ENCODE assay signal across 34 cellular contexts in the genomic region with DNA sequence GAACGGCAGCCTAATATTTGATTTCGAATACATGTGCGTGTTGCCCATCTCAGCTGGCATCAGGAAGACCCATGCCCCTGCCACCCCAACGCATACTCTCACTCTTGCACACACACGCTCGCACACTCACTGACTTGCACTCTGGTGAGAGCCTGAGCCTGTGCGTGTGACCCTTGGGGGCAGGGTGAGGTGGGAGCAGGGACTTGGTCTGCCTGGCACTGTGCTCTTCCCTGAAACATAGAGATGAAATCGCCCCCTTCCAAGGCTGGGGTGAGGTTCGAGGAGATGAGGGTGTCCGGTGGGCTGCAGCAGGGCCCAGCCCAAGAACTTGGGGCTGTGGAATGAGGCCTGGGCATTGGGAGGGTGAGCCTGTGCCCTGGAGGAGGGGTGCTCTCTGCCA. TPM values are rescaled to one million over a fixed set of nuclear protein-coding genes. Genes with fewer than 3 reads are reported as not detected.
"Had no signal": no experiment of that assay in that cellular context is flagged by ENCODE, and none has a peak within 500 bp of the region (broad histone marks: within the 10 kb centered on the region; RNA-seq: fewer than 3 reads in every experiment).

No MANE protein-coding gene starts in this region.

- H3K27ac Mint-ChIP-seq: stimulated activated memory B cell treated with anti-CD40 and anti-IgM and Interleukin-4, amounts not matched to agents 10 μg/mL and 1 μg/mL and 100 μg/mL, for 72 hours; type B pancreatic cell had no signal

- H3K27ac ChIP-seq: dorsolateral prefrontal cortex, epithelial cell of prostate, gastrocnemius medialis, left lung, neutrophil, psoas muscle, sigmoid colon, testis, tibial artery had no signal

- H3K4me3 Mint-ChIP-seq: naive thymus-derived CD8-positive, alpha-beta T cell; nephron progenitor cell; stimulated activated memory B cell treated with anti-CD40 and anti-IgM and Interleukin-4, amounts not matched to agents 10 μg/mL and 1 μg/mL and 100 μg/mL, for 72 hours; type B pancreatic cell had no signal

- H3K4me1 Mint-ChIP-seq: naive thymus-derived CD8-positive, alpha-beta T cell; stimulated activated memory B cell treated with anti-CD40 and anti-IgM and Interleukin-4, amounts not matched to agents 10 μg/mL and 1 μg/mL and 100 μg/mL, for 72 hours had no signal

- H3K9me3 Mint-ChIP-seq: type B pancreatic cell had no signal

- H3K4me1 ChIP-seq: gastrocnemius medialis, left lung, psoas muscle, sigmoid colon, tibial artery had no signal

- FAIRE-seq: colon, keratinocyte had no signal

- DNase-seq: effector CD4-positive, alpha-beta T cell; foreskin fibroblast; gastrocnemius medialis; left cardiac atrium; left lung; mesendoderm; naive thymus-derived CD8-positive, alpha-beta T cell; nephron progenitor cell; posterior cingulate gyrus; right cardiac atrium; sigmoid colon; stimulated activated CD4-positive, alpha-beta T cell treated with anti-CD3 and anti-CD28 coated beads, Interleukin-4, amount 100 ng/mL, for 4 hours; stimulated activated naive CD8-positive, alpha-beta T cell treated with anti-CD3 and anti-CD28 coated beads, Interleukin-15, Interleukin-2, amounts not matched to agents 100 U/mL and 50 U/mL, for 24 hours; substantia nigra; testis had no signal

- H3K36me3 ChIP-seq: gastrocnemius medialis, left lung, neutrophil, sigmoid colon, tibial artery had no signal

- H3K4me3 ChIP-seq: dorsolateral prefrontal cortex, gastrocnemius medialis, left lung, psoas muscle, sigmoid colon, testis, tibial artery had no signal

- H3K9me3 ChIP-seq: gastrocnemius medialis, left lung, neutrophil, psoas muscle, sigmoid colon, testis, tibial artery had no signal

- H3K36me3 Mint-ChIP-seq: naive thymus-derived CD8-positive, alpha-beta T cell; stimulated activated memory B cell treated with anti-CD40 and anti-IgM and Interleukin-4, amounts not matched to agents 10 μg/mL and 1 μg/mL and 100 μg/mL, for 72 hours; type B pancreatic cell had no signal

- ATAC-seq: esophagus mucosa; gastrocnemius medialis; left cardiac atrium; left lung; naive thymus-derived CD8-positive, alpha-beta T cell; psoas muscle; right cardiac atrium; stimulated activated memory B cell treated with anti-CD40 and anti-IgM and Interleukin-4, amounts not matched to agents 10 μg/mL and 1 μg/mL and 100 μg/mL, for 72 hours; stimulated activated naive CD8-positive, alpha-beta T cell treated with anti-CD3 and anti-CD28 coated beads, Interleukin-15, Interleukin-2, amounts not matched to agents 100 U/mL and 50 U/mL, for 24 hours had no signal

- H3K27me3 ChIP-seq: neutrophil, testis had no signal

RNA-seq across cellular contexts. Expression of a gene that starts 1.2 kb away (rescaled TPM):
- total RNA-seq: cerebellum; esophagus mucosa; gastrocnemius medialis; glomerular endothelial cell; left cardiac atrium; left lung; lower leg skin; lung microvascular endothelial cell; myocyte; naive thymus-derived CD8-positive, alpha-beta T cell; psoas muscle; renal cortical epithelial cell; right cardiac atrium; sigmoid colon; skeletal muscle tissue; urinary bladder had no signal
- polyA plus RNA-seq: keratinocyte; naive thymus-derived CD8-positive, alpha-beta T cell; psoas muscle; right cardiac atrium; sigmoid colon; urinary bladder had no signal

RNA-seq across cellular contexts. Expression of a gene that starts 24.9 kb away (rescaled TPM):
- total RNA-seq: cerebellum; dorsolateral prefrontal cortex; esophagus mucosa; gastrocnemius medialis; glomerular endothelial cell; left cardiac atrium; left lung; lower leg skin; lung microvascular endothelial cell; myocyte; naive thymus-derived CD8-positive, alpha-beta T cell; omental fat pad; psoas muscle; renal cortical epithelial cell; right cardiac atrium; sigmoid colon; skeletal muscle tissue; urinary bladder had no signal
- polyA plus RNA-seq: keratinocyte; naive thymus-derived CD8-positive, alpha-beta T cell; psoas muscle; right cardiac atrium; sigmoid colon; urinary bladder had no signal

RNA-seq across cellular contexts. Expression of a gene that starts 35.0 kb away (rescaled TPM):
- total RNA-seq: cerebellum; esophagus mucosa; gastrocnemius medialis; glomerular endothelial cell; left cardiac atrium; left lung; lung microvascular endothelial cell; myocyte; naive thymus-derived CD8-positive, alpha-beta T cell; omental fat pad; psoas muscle; renal cortical epithelial cell; right cardiac atrium; sigmoid colon; urinary bladder had no signal
- polyA plus RNA-seq: keratinocyte; naive thymus-derived CD8-positive, alpha-beta T cell; psoas muscle; right cardiac atrium; sigmoid colon; urinary bladder had no signal

RNA-seq across cellular contexts. Expression of a gene that starts 37.7 kb away (rescaled TPM):
- total RNA-seq: esophagus mucosa; glomerular endothelial cell; lung microvascular endothelial cell; naive thymus-derived CD8-positive, alpha-beta T cell; renal cortical epithelial cell had no signal
- polyA plus RNA-seq: keratinocyte; naive thymus-derived CD8-positive, alpha-beta T cell had no signal
